In the genomic region with DNA sequence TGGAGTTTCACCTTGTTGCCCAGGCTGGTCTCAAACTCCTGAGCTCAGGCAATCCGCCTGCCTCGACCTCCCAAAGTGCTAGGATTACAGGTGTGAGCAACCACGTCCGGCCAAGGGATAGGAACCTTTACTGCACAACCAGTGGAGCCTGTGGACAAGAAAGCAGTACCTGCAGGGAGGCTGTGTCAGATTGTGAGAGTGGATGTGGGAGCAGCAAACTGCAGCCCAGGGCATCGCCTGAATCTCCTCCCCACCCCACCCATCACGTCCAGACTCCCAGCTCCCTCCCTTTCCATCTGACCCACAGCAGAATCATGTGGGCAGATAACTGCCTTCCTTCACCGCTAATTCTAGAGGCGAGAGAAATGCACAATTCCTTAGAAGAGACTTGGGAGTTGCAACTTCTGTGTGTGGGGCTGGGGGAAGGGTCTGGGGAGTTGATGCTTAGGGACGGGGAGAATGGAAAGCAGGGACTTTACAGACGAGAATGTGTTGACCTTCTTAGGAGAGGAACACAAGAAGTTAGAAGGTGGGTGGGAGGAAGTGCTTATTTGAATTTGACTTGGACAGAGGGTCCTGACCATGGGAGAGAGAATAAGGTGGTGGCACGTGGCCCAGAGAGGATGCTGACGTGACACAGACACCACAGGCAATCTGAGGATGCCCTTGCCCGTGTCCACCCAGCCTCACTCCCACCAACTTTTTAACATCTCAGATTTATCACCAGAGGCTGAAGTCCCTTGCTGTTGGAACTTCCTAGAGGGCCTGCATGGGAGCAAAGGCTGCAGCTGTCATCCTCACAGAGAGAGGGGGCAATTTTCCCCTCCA, we compare ENCODE assay signal across 1 cellular context.
TF ChIP-seq lines count a peak whose summit lies in the region.

No MANE protein-coding gene starts in this region.

TF ChIP-seq in H1, 55 proteins besides CTCF, POLR2A, EP300 and RAD21:
- TF ChIP-seq POLR2AphosphoS5 (IDR thresholded peaks at IDR 0.05; ENCODE audit: low read depth, low read length) (no peak), E2F6 (IDR thresholded peaks at IDR 0.05) (no peak), YY1 (IDR thresholded peaks at IDR 0.05; ENCODE audit: low read depth, low read length) (no peak), SIRT6 (IDR thresholded peaks at IDR 0.05; ENCODE audit: low read length) (no peak), CHD1 (IDR thresholded peaks at IDR 0.05; ENCODE audit: low read depth, low read length) (no peak), HDAC6 (IDR thresholded peaks at IDR 0.05; ENCODE audit: low read depth, low read length) (no peak), RXRA (IDR thresholded peaks at IDR 0.05; ENCODE audit: insufficient read depth, low read depth, low read length) (no peak), SIN3A (conservative IDR thresholded peaks at IDR 0.05 in 1 of 2, IDR thresholded peaks at IDR 0.05 in 1 of 2; ENCODE audit: low read depth in 1 of 2, low read length in 2 of 2) (no peak), SUZ12 (IDR thresholded peaks at IDR 0.05; ENCODE audit: low read length) (no peak)
TF ChIP-seq in H1: peak in this region for 0.
